ENCODE assay signal across 12 cellular contexts in genomic region chr2:233384017-233384416, GRCh38. TPM values are rescaled to one million over a fixed set of nuclear protein-coding genes. Genes with fewer than 3 reads are reported as not detected.
DNase-seq lines count a peak whose midpoint lies in the region; ATAC-seq and TF ChIP-seq lines count a peak whose summit lies in the region.
"Had no signal": no experiment of that assay in that cellular context is flagged by ENCODE, and none has a peak within 500 bp of the region (broad histone marks: within the 10 kb centered on the region; RNA-seq: fewer than 3 reads in every experiment).

No MANE protein-coding gene starts in this region.

- DNase-seq in BE2C (peak; percentile 45), GM10248 (ENCODE audit: extremely low spot score) (no peak), T-cell (peak in 1 of 34 experiments; percentile 8), left lobe of liver (ENCODE audit: low spot score) (peak; percentile 31), DMS153 (lab: John Stamatoyannopoulos, UW) (no peak), NCI-H1417 (lab: John Stamatoyannopoulos, UW) (no peak)
- DNase-seq in activated CD4-positive, CD25-positive, alpha-beta regulatory T cell (lab: John Stamatoyannopoulos, UW) = no peak
- no peak for DNase-seq in activated naive CD4-positive, alpha-beta T cell treated with Interleukin-2 at 50 U/mL for 16 hours
- DNase-seq: foreskin fibroblast, MG63, NCI-H524 treated with DMSO at 0.1 percent for 48 hours had no signal

- H3K9me3 ChIP-seq in BE2C = no peaks in the 10 kb centered on the region
- H3K9me3 ChIP-seq: MG63 had no signal

- H3K27me3 ChIP-seq in BE2C = no peaks in the 10 kb centered on the region
- H3K27me3 ChIP-seq: MG63 had no signal

- TF ChIP-seq CTCF in BE2C (IDR thresholded peaks at IDR 0.05; ENCODE audit: low read depth, low read length) (peak; percentile 53), GM10248 (IDR thresholded peaks at IDR 0.05; ENCODE audit: control extremely low read depth, extremely low read depth, low read depth, missing control alignments) (peak; percentile 25)

- no peaks in the 10 kb centered on the region for H3K9me3 Mint-ChIP-seq in T-cell

- no peak for ATAC-seq in T-cell (replicated peaks in 1 of 4)
- ATAC-seq in left lobe of liver = no peak
- ATAC-seq: sciatic nerve had no signal

- H3K4me3 Mint-ChIP-seq in T-cell = peak overlapping the region in 1 of 3 donors; percentile 74

- peaks cover 34% of the 10 kb centered on the region for H3K4me1 ChIP-seq in BE2C

- H3K4me1 Mint-ChIP-seq in T-cell = peaks cover 86 to 88% (median 88%) of the 10 kb centered on the region in 3 donors

- no peak overlapping the region for H3K4me3 ChIP-seq in BE2C (ENCODE audit: low read depth, low read length)
- H3K4me3 ChIP-seq: MG63 had no signal

- H3K36me3 Mint-ChIP-seq in T-cell = peaks cover 2% of the 10 kb centered on the region

- CTCF ChIA-PET in GM10248 (lab: Yijun Ruan, JAX) = interaction anchor here (0.9 to 2.7 kb wide), 13 partner anchors 10 to 77 kb away, joined by 3 to 13 read pairs (median 6); partner anchors contain the start of genes DGKD and SAG
- CTCF ChIA-PET in T-cell (lab: Charles Lee) = interaction anchor here in 1 of 2 donors (1.7 kb wide), 1 partner anchor 21 kb away, joined by 4 read pairs; no protein-coding TSS in a partner anchor

- no peaks in the 10 kb centered on the region; the same call in 1 of the 2 replicates for H3K36me3 ChIP-seq in BE2C

- no peaks in the 10 kb centered on the region for H3K27me3 Mint-ChIP-seq in T-cell

- peak overlapping the region; percentile 96 to 98 for H3K27ac Mint-ChIP-seq in T-cell

- POLR2A ChIA-PET in GM10248 (lab: Yijun Ruan, JAX) = no interaction called here
- POLR2A ChIA-PET in T-cell (lab: Charles Lee) = no interaction called here

RNA-seq across cellular contexts. Expression of gene DGKD, which starts 29.7 kb away (rescaled TPM):
- 76.3 TPM for polyA plus RNA-seq in BE2C (2012; ENCODE audit: insufficient read depth, insufficient read length, low read depth)
- total RNA-seq in T-cell (100 to 1,000 TPM; 143 to 254 (median 163) TPM), left lobe of liver (17.9 TPM)

Comparison
In these comparisons a context has a peak if more than half of its experiments do, and no peak if none do; other contexts are left out.
1. DNase-seq: peak in BE2C (single experiment) and left lobe of liver (single experiment); none in GM10248 (single experiment), activated CD4-positive, CD25-positive, alpha-beta regulatory T cell (0 of 4), activated naive CD4-positive, alpha-beta T cell treated with Interleukin-2 at 50 U/mL for 16 hours (single experiment), DMS153 (single experiment) and NCI-H1417 (0 of 3).